Comparison of ENCODE assay signal across 8 cellular contexts in genomic region chr15:91849749-91850161, GRCh38. TPM values are rescaled to one million over a fixed set of nuclear protein-coding genes. Genes with fewer than 3 reads are reported as not detected.
DNase-seq lines count a peak whose midpoint lies in the region; ATAC-seq, FAIRE-seq and TF ChIP-seq lines count a peak whose summit lies in the region.

No MANE protein-coding gene starts in this region.

- no peak for TF ChIP-seq EP300 in GM12878 (IDR thresholded peaks at IDR 0.05; ENCODE audit: borderline replicate concordance in 1 of 2, control insufficient read depth in 1 of 2, low read depth in 2 of 2, low read length in 2 of 2)

- TF ChIP-seq CTCF in GM12878 (IDR thresholded peaks at IDR 0.05 in 2 of 3, conservative IDR thresholded peaks at IDR 0.05 in 1 of 3; ENCODE audit: control insufficient read depth in 2 of 3, extremely low read depth in 1 of 3, insufficient read depth in 1 of 3, low read depth in 3 of 3, low read length in 3 of 3) (peak in 2 of 3 experiments; percentile 30 to 33; a peak in 2 of 6 replicates), left lung (IDR thresholded peaks at IDR 0.05) (peak; percentile 42 to 51)

- H3K27ac ChIP-seq in GM12878 (ENCODE audit: control insufficient read depth, insufficient read depth), result no peak overlapping the region
- H3K27ac ChIP-seq in left lung, result no peak overlapping the region

- H3K4me1 Mint-ChIP-seq in activated CD4-positive, alpha-beta T cell treated with anti-CD3 and anti-CD28 coated beads, Interleukin-2, amount 10 ng/mL, durations not matched to agents 7 days and 5 days, result peaks cover 28% of the 10 kb centered on the region

- no peak overlapping the region for H3K9ac ChIP-seq in GM12878 (ENCODE audit: control insufficient read depth, insufficient read depth, low read length)

- peak; percentile 28 for DNase-seq in activated CD4-positive, alpha-beta T cell treated with anti-CD3 and anti-CD28 coated beads, Interleukin-2, amount 10 ng/mL, durations not matched to agents 7 days and 5 days
- DNase-seq in activated CD4-positive, alpha-beta T cell treated with anti-CD3 and anti-CD28 coated beads, Interleukin-2, amount 50 U/mL, for 1 hour, result no peak
- peak; percentile 26 for DNase-seq in NCI-H2171 (lab: John Stamatoyannopoulos, UW)
- no peak for DNase-seq in GM12878 (ENCODE audit: low read depth, low spot score)
- no peak for DNase-seq in left lung
- no peak for DNase-seq in NCI-H1048 (lab: John Stamatoyannopoulos, UW)

- H3K27me3 ChIP-seq in GM12878 (replicated peaks in 1 of 2; ENCODE audit: control insufficient read depth in 2 of 2, insufficient read depth in 2 of 2, low read length in 1 of 2), result peaks cover 0 to 7% of the 10 kb centered on the region in 2 experiments; a peak in 2 of 4 replicates
- H3K27me3 ChIP-seq in left lung, result no peaks in the 10 kb centered on the region

- in situ Hi-C loops in GM12878 (cut with MboI), result no loop called here

- intact Hi-C loops in GM12878 (cut with micrococcal nuclease; ENCODE audit: unreplicated experiment) (no loop called here), left lung (cut with DNase I) (loop anchor here in 1 of 2 donors (5.0 to 10.0 kb wide), 3 partner anchors 145 to 547 kb away; no protein-coding TSS in a partner anchor)

- H3K36me3 ChIP-seq in GM12878 (ENCODE audit: control insufficient read depth in 2 of 2, insufficient read depth in 2 of 2, low read length in 1 of 2), result no peaks in the 10 kb centered on the region
- no peaks in the 10 kb centered on the region for H3K36me3 ChIP-seq in left lung

- H3K36me3 Mint-ChIP-seq in activated CD4-positive, alpha-beta T cell treated with anti-CD3 and anti-CD28 coated beads, Interleukin-2, amount 10 ng/mL, durations not matched to agents 7 days and 5 days (ENCODE audit: low read depth), result peaks cover 2% of the 10 kb centered on the region

- H3K4me1 ChIP-seq in GM12878 (ENCODE audit: control insufficient read depth, insufficient read depth, low read length) (no peaks in the 10 kb centered on the region; the same call in 1 of the 2 replicates), left lung (peaks cover 13 to 22% of the 10 kb centered on the region in 2 donors)

- no peak overlapping the region for H3K4me3 Mint-ChIP-seq in activated CD4-positive, alpha-beta T cell treated with anti-CD3 and anti-CD28 coated beads, Interleukin-2, amount 10 ng/mL, durations not matched to agents 7 days and 5 days

- H3K9me3 ChIP-seq in GM12878 (replicated peaks; ENCODE audit: control insufficient read depth, insufficient read depth, low read length) (no peaks in the 10 kb centered on the region; the same call in 2 of the 3 replicates), left lung (no peaks in the 10 kb centered on the region)

- H3K79me2 ChIP-seq in GM12878 (ENCODE audit: control insufficient read depth, insufficient read depth, low read length), result no peaks in the 10 kb centered on the region

- no peak overlapping the region for H3K27ac Mint-ChIP-seq in activated CD4-positive, alpha-beta T cell treated with anti-CD3 and anti-CD28 coated beads, Interleukin-2, amount 10 ng/mL, durations not matched to agents 7 days and 5 days

- CTCF ChIA-PET in activated CD4-positive, alpha-beta T cell treated with anti-CD3 and anti-CD28 coated beads, Interleukin-2, amount 10 ng/mL, durations not matched to agents 7 days and 5 days (lab: Charles Lee), result interaction anchor here (0.6 to 3.1 kb wide), 5 partner anchors 15 to 422 kb away, joined by 3 to 11 read pairs (median 4); no protein-coding TSS in a partner anchor
- CTCF ChIA-PET in GM12878 (lab: Yijun Ruan, JAX), result interaction anchor here (0.7 to 2.8 kb wide), 10 partner anchors 9 to 244 kb away, joined by 3 to 17 read pairs (median 4); no protein-coding TSS in a partner anchor

- no TSS peak for BruUV-seq in GM12878 (replicated peaks; lab: Mats Ljungman, UMichigan)

- FAIRE-seq in GM12878 (lab: Jason Lieb, UNC), result no peak

- H3K4me3 ChIP-seq in GM12878 (no peak overlapping the region), left lung (no peak overlapping the region)

- H4K20me1 ChIP-seq in GM12878 (ENCODE audit: control insufficient read depth, insufficient read depth), result no peaks in the 10 kb centered on the region

- TF ChIP-seq POLR2A in GM12878 (IDR thresholded peaks at IDR 0.05; ENCODE audit: low read depth, low read length), result no peak

- H3K27me3 Mint-ChIP-seq in activated CD4-positive, alpha-beta T cell treated with anti-CD3 and anti-CD28 coated beads, Interleukin-2, amount 10 ng/mL, durations not matched to agents 7 days and 5 days, result peaks cover 18% of the 10 kb centered on the region

- SMC1A ChIA-PET in GM12878 (lab: Charles Lee; ENCODE audit: uncharacterized antibody, unreplicated experiment), result interaction anchor here (0.7 to 2.5 kb wide), 4 partner anchors 8 to 25 kb away, joined by 3 to 6 read pairs (median 4); no protein-coding TSS in a partner anchor

- 49% methylated on average over 7 of the region's 7 CpGs for WGBS in GM12878 (ENCODE audit: insufficient coverage, insufficient replicate concordance, low lambda C conversion rate, missing lambda C conversion rate)

- peaks cover 3% of the 10 kb centered on the region for H3K9me3 Mint-ChIP-seq in activated CD4-positive, alpha-beta T cell treated with anti-CD3 and anti-CD28 coated beads, Interleukin-2, amount 10 ng/mL, durations not matched to agents 7 days and 5 days

- RAD21 ChIA-PET in GM12878 (lab: Charles Lee; ENCODE audit: unreplicated experiment), result no interaction called here

- no peak overlapping the region for H3K4me2 ChIP-seq in GM12878 (ENCODE audit: control insufficient read depth, insufficient read depth)

- POLR2A ChIA-PET in activated CD4-positive, alpha-beta T cell treated with anti-CD3 and anti-CD28 coated beads, Interleukin-2, amount 10 ng/mL, durations not matched to agents 7 days and 5 days (lab: Charles Lee), result no interaction called here
- POLR2A ChIA-PET in GM12878 (lab: Charles Lee), result no interaction called here

- ATAC-seq in GM12878, result no peak
- no peak for ATAC-seq in left lung
- no peak for ATAC-seq in HG02981 (IDR thresholded peaks at IDR 0.05; ENCODE audit: unreplicated experiment)
- ATAC-seq in GM18868 (IDR thresholded peaks at IDR 0.05; ENCODE audit: unreplicated experiment), result no peak

- no peak overlapping the region for H2AFZ ChIP-seq in GM12878 (ENCODE audit: control insufficient read depth, low read depth, low read length)

- no peak for TF ChIP-seq RAD21 in GM12878 (IDR thresholded peaks at IDR 0.05; ENCODE audit: insufficient read depth, low read depth, low read length)

TF ChIP-seq in GM12878, 131 proteins besides CTCF, POLR2A, EP300 and RAD21:
- TF ChIP-seq SIX5 (IDR thresholded peaks at IDR 0.05; ENCODE audit: low read depth, low read length, severe bottlenecking) (no peak), NR2C1 (IDR thresholded peaks at IDR 0.05) (no peak), NFYA (IDR thresholded peaks at IDR 0.05; ENCODE audit: borderline replicate concordance, low read depth, low read length) (no peak), NFXL1 (IDR thresholded peaks at IDR 0.05; ENCODE audit: borderline replicate concordance) (no peak), CREB1 (IDR thresholded peaks at IDR 0.05; ENCODE audit: low read depth) (no peak)

RNA-seq across cellular contexts. Expression of gene SLCO3A1, which starts 3.8 kb away (rescaled TPM):
- 10 to 100 TPM; 41.8 to 46.8 TPM for total RNA-seq in activated CD4-positive, alpha-beta T cell treated with anti-CD3 and anti-CD28 coated beads, Interleukin-2, amount 10 ng/mL, durations not matched to agents 7 days and 5 days
- total RNA-seq in GM12878 (2013; cell fraction: nucleolus; rRNA removed), result 3.7 and 6.7 TPM in 2 replicates
- total RNA-seq in GM12878 (2014; rRNA removed) (0.23 and 0.27 TPM in 2 replicates), GM12878 (2014; rRNA removed; fragmentation: Illumina TruSeq; extraction: Trizol) (0.22 and 0.32 TPM in 2 replicates), GM12878 (2021) (0.80 and 1.1 TPM in 2 replicates), left lung (10 to 100 TPM; 48.4 to 49.0 TPM)
- not detected for polyA plus RNA-seq in GM12878 (2011; ENCODE audit: low read depth)
- polyA plus RNA-seq in GM12878 (2011; rRNA removed) (2.5 and 5.9 TPM in 2 replicates), GM12878 (2014; fragmentation: Illumina TruSeq; extraction: Trizol) (0.28 TPM in 1 of 2 replicates, not detected in the other), GM12878 (2014; fragmentation: Nextera tagmentation; extraction: Ambion mirVana) (under 1 TPM; 0.05 to 0.35 TPM), GM12878 (2014; rRNA removed) (0.22 and 0.23 TPM in 2 replicates), GM12878 (2016; fragmentation: Nextera tagmentation; extraction: Ambion mirVana) (under 1 TPM; 0.35 to 0.79 TPM)
- 9.8 and 14.1 TPM in 2 replicates for polyA plus RNA-seq in GM12878 (2011; cell fraction: cytosol; rRNA removed)
- polyA plus RNA-seq in GM12878 (2011; cell fraction: nucleus; rRNA removed), result 16.1 and 17.5 TPM in 2 replicates
- 0.07 TPM in 1 of 2 replicates, not detected in the other for polyA plus RNA-seq in GM12878 (2012)
- polyA minus RNA-seq in GM12878 (2011; rRNA and poly(A)+ RNA removed), result 20.2 and 26.3 TPM in 2 replicates
- polyA minus RNA-seq in GM12878 (2011; cell fraction: cytosol; rRNA and poly(A)+ RNA removed), result 2.4 and 6.5 TPM in 2 replicates
- 11.8 and 20.2 TPM in 2 replicates for polyA minus RNA-seq in GM12878 (2011; cell fraction: nucleus; rRNA and poly(A)+ RNA removed)

Comparison
In these comparisons a context has a peak if more than half of its experiments do, and no peak if none do; other contexts are left out.
1. DNase-seq: peak in activated CD4-positive, alpha-beta T cell treated with anti-CD3 and anti-CD28 coated beads, Interleukin-2, amount 10 ng/mL, durations not matched to agents 7 days and 5 days (single experiment) and NCI-H2171 (single experiment); none in activated CD4-positive, alpha-beta T cell treated with anti-CD3 and anti-CD28 coated beads, Interleukin-2, amount 50 U/mL, for 1 hour (single experiment), GM12878 (single experiment), left lung (0 of 2) and NCI-H1048 (single experiment).
2. RNA of gene SLCO3A1, which starts 3.8 kb away (total RNA-seq): 48.4 to 49.0 TPM in left lung and 41.8 to 46.8 TPM in activated CD4-positive, alpha-beta T cell treated with anti-CD3 and anti-CD28 coated beads, Interleukin-2, amount 10 ng/mL, durations not matched to agents 7 days and 5 days; 0.22 to 6.7 TPM in GM12878; every median in the first group is over 4 times any median in the second.